ENCODE assay signal across 9 cellular contexts in genomic region chr10:108783897-108784296, GRCh38.
DNase-seq lines count a peak whose midpoint lies in the region; ATAC-seq and TF ChIP-seq lines count a peak whose summit lies in the region.
"Had no signal": no experiment of that assay in that cellular context is flagged by ENCODE, and none has a peak within 500 bp of the region (broad histone marks: within the 10 kb centered on the region; RNA-seq: fewer than 3 reads in every experiment).

No MANE protein-coding gene starts in this region.

- peak; percentile 38 for TF ChIP-seq CTCF in fibroblast of villous mesenchyme (IDR thresholded peaks at IDR 0.05; ENCODE audit: insufficient read depth, low read depth, low read length)
- TF ChIP-seq CTCF in CD4-positive, alpha-beta T cell (IDR thresholded peaks at IDR 0.05) = no peak

- CTCF ChIA-PET in CD4-positive, alpha-beta T cell (lab: Charles Lee) = no interaction called here

- peak; percentile 5 for DNase-seq in COLO829 (ENCODE audit: low spot score)
- peak; percentile 84 for DNase-seq in OCI-M1 (lab: John Stamatoyannopoulos, UW)
- peak; percentile 43 for DNase-seq in fibroblast of villous mesenchyme (ENCODE audit: low read depth)
- no peak for DNase-seq in CD4-positive, alpha-beta T cell
- no peak for DNase-seq in posterior cingulate gyrus

- no peak overlapping the region for H3K27ac ChIP-seq in CD4-positive, alpha-beta T cell (ENCODE audit: low read depth, low read length)
- H3K27ac ChIP-seq: SK-N-MC had no signal

- H3K4me3 ChIP-seq in fibroblast of villous mesenchyme (ENCODE audit: low read depth, low read length) = no peak overlapping the region
- H3K4me3 ChIP-seq: SK-N-MC had no signal

- no peaks in the 10 kb centered on the region for H3K9me3 ChIP-seq in CD4-positive, alpha-beta T cell (ENCODE audit: control insufficient read depth, low read length)

- no peaks in the 10 kb centered on the region for H3K36me3 Mint-ChIP-seq in CD4-positive, alpha-beta T cell (ENCODE audit: low read depth)

- POLR2A ChIA-PET in CD4-positive, alpha-beta T cell (lab: Charles Lee) = no interaction called here

- ATAC-seq in GM18511 (IDR thresholded peaks at IDR 0.05; ENCODE audit: unreplicated experiment) (peak; percentile 70), HG03060 (IDR thresholded peaks at IDR 0.05; ENCODE audit: low read depth, unreplicated experiment) (peak; percentile 62), GM19455 (IDR thresholded peaks at IDR 0.05; ENCODE audit: unreplicated experiment) (no peak)
- ATAC-seq in CD4-positive, alpha-beta T cell (ENCODE audit: poor library complexity) = no peak

- H3K27me3 Mint-ChIP-seq in CD4-positive, alpha-beta T cell = no peaks in the 10 kb centered on the region

- H3K27ac Mint-ChIP-seq in CD4-positive, alpha-beta T cell = no peak overlapping the region

- H3K4me3 Mint-ChIP-seq in CD4-positive, alpha-beta T cell = no peak overlapping the region

- no peaks in the 10 kb centered on the region for H3K27me3 ChIP-seq in CD4-positive, alpha-beta T cell (ENCODE audit: control insufficient read depth, insufficient read depth, low read length)

- peaks cover 19% of the 10 kb centered on the region for H3K9me3 Mint-ChIP-seq in CD4-positive, alpha-beta T cell

- no peaks in the 10 kb centered on the region for H3K4me1 Mint-ChIP-seq in CD4-positive, alpha-beta T cell (ENCODE audit: low read depth)

- intact Hi-C loops in CD4-positive, alpha-beta T cell (cut with DNase I, micrococcal nuclease) = no loop called here
- intact Hi-C loops in posterior cingulate gyrus (cut with DNase I) = no loop called here

Comparison
In these comparisons a context has a peak if more than half of its experiments do, and no peak if none do; other contexts are left out.
1. DNase-seq: peak in COLO829 (single experiment), OCI-M1 (single experiment) and fibroblast of villous mesenchyme (single experiment); none in CD4-positive, alpha-beta T cell (0 of 10) and posterior cingulate gyrus (0 of 10).
2. ATAC-seq: peak in GM18511 (single experiment) and HG03060 (single experiment); none in CD4-positive, alpha-beta T cell (single experiment) and GM19455 (single experiment).